1 cellular context compared by ENCODE assay signal in genomic region chr10:4111593-4111992, GRCh38.
TF ChIP-seq lines count a peak whose summit lies in the region.

No MANE protein-coding gene starts in this region.

TF ChIP-seq in IMR-90, 13 proteins besides CTCF, POLR2A, EP300 and RAD21 (continued from another document):
- TF ChIP-seq NFE2L2 (IDR thresholded peaks at IDR 0.05; ENCODE audit: low read depth, low read length) (no peak), USF2 (IDR thresholded peaks at IDR 0.05; ENCODE audit: low read depth, low read length) (no peak), CEBPB (IDR thresholded peaks at IDR 0.05; ENCODE audit: low read depth, low read length) (no peak), SMC3 (IDR thresholded peaks at IDR 0.05; ENCODE audit: low read depth, low read length) (no peak), FOS (IDR thresholded peaks at IDR 0.05; ENCODE audit: low read depth, low read length) (no peak), MAFK (IDR thresholded peaks at IDR 0.05; ENCODE audit: low read depth, low read length) (peak; percentile 99)
